In genomic region chr21:35324372-35325220, GRCh38 we compare ENCODE assay signal across 10 cellular contexts.
DNase-seq lines count a peak whose midpoint lies in the region; ATAC-seq and TF ChIP-seq lines count a peak whose summit lies in the region.
"Had no signal": no experiment of that assay in that cellular context is flagged by ENCODE, and none has a peak within 500 bp of the region (broad histone marks: within the 10 kb centered on the region; RNA-seq: fewer than 3 reads in every experiment).

No MANE protein-coding gene starts in this region.

- H2AFZ ChIP-seq in hepatocyte: no peak overlapping the region

- H3K79me2 ChIP-seq in hepatocyte: no peaks in the 10 kb centered on the region

- H3K4me2 ChIP-seq in hepatocyte: peak overlapping the region; percentile 34

- peak overlapping the region; percentile 60 to 65 for H3K9ac ChIP-seq in stomach smooth muscle (ENCODE audit: low read length in 2 of 2)

- TF ChIP-seq CTCF in HFF-Myc (IDR thresholded peaks at IDR 0.05; ENCODE audit: low read depth, low read length, missing control alignments) (no peak), ascending aorta (IDR thresholded peaks at IDR 0.05) (no peak), hepatocyte (IDR thresholded peaks at IDR 0.05; ENCODE audit: poor library complexity) (no peak)

- no peaks in the 10 kb centered on the region for H3K9me2 ChIP-seq in hepatocyte (replicated peaks; ENCODE audit: insufficient read depth)

- H3K4me1 ChIP-seq in ascending aorta (peaks cover 18 to 21% of the 10 kb centered on the region in 2 donors), hepatocyte (ENCODE audit: insufficient read depth) (peaks cover 29% of the 10 kb centered on the region), stomach smooth muscle (ENCODE audit: control insufficient read depth, insufficient read depth, low read length) (peaks cover 38% of the 10 kb centered on the region)

- H3K36me3 ChIP-seq in ascending aorta (no peaks in the 10 kb centered on the region), hepatocyte (replicated peaks; ENCODE audit: insufficient read depth, low read depth) (no peaks in the 10 kb centered on the region), stomach smooth muscle (ENCODE audit: control insufficient read depth in 2 of 2, insufficient read depth in 2 of 2, low read length in 2 of 2) (no peaks in the 10 kb centered on the region)

- H4K20me1 ChIP-seq in hepatocyte (ENCODE audit: insufficient read depth, poor library complexity, severe bottlenecking): no peaks in the 10 kb centered on the region

- H3K9me3 ChIP-seq in ascending aorta: no peaks in the 10 kb centered on the region
- no peaks in the 10 kb centered on the region for H3K9me3 ChIP-seq in hepatocyte (ENCODE audit: low read depth)
- no peaks in the 10 kb centered on the region for H3K9me3 ChIP-seq in stomach smooth muscle (ENCODE audit: control insufficient read depth in 2 of 2, low read length in 2 of 2)

- 66% methylated on average over 14 of the region's 14 CpGs for WGBS in hepatocyte (ENCODE audit: low lambda C conversion rate, missing lambda C conversion rate)

- no peaks in the 10 kb centered on the region for H3K27me3 ChIP-seq in ascending aorta
- H3K27me3 ChIP-seq in hepatocyte: no peaks in the 10 kb centered on the region
- no peaks in the 10 kb centered on the region for H3K27me3 ChIP-seq in stomach smooth muscle (ENCODE audit: control insufficient read depth in 1 of 2, insufficient read depth in 2 of 2, low read length in 2 of 2)

- intact Hi-C loops in ascending aorta (cut with DNase I): loop anchor here (2.0 kb wide), 2 partner anchors 68 to 436 kb away; no protein-coding TSS in a partner anchor

- H3K27ac ChIP-seq in ascending aorta (peak overlapping the region; percentile 77 to 80), hepatocyte (peak overlapping the region; percentile 83), stomach smooth muscle (ENCODE audit: low read length) (peak overlapping the region; percentile 85)

- no peak for ATAC-seq in GM19351 (IDR thresholded peaks at IDR 0.05; ENCODE audit: unreplicated experiment)
- ATAC-seq in stimulated activated naive CD8-positive, alpha-beta T cell treated with anti-CD3 and anti-CD28 coated beads, Interleukin-15, Interleukin-2, amounts not matched to agents 100 U/mL and 50 U/mL, for 24 hours: no peak
- ATAC-seq: stimulated activated naive B cell treated with anti-CD40 and anti-IgM and Interleukin-4, amounts not matched to agents 10 μg/mL and 1 μg/mL and 100 μg/mL, for 72 hours had no signal

- H3K4me3 ChIP-seq in HFF-Myc (replicated peaks; ENCODE audit: low read depth, low read length) (no peak overlapping the region), ascending aorta (peak overlapping the region in 1 of 2 donors; percentile 37), hepatocyte (no peak overlapping the region), stomach smooth muscle (ENCODE audit: low read length in 2 of 2) (peak overlapping the region in 1 of 2 donors; percentile 55)

- peak; percentile 30 for DNase-seq in HFF-Myc (ENCODE audit: extremely low read depth, low read depth)
- no peak for DNase-seq in ascending aorta (ENCODE audit: low spot score in 2 of 2)
- DNase-seq in hepatocyte (ENCODE audit: low spot score): peak; percentile 28
- no peak for DNase-seq in D341Med (ENCODE audit: low spot score)
- DNase-seq in GF-D8 (lab: John Stamatoyannopoulos, UW): no peak
- DNase-seq in stimulated activated naive CD8-positive, alpha-beta T cell treated with anti-CD3 and anti-CD28 coated beads, Interleukin-15, Interleukin-2, amounts not matched to agents 100 U/mL and 50 U/mL, for 24 hours: no peak
- DNase-seq: NCI-H187 treated with DMSO at 0.1 percent for 48 hours; stimulated activated naive B cell treated with anti-CD40 and anti-IgM and Interleukin-4, amounts not matched to agents 10 μg/mL and 1 μg/mL and 100 μg/mL, for 72 hours had no signal

Comparison
In these comparisons a context has a peak if more than half of its experiments do, and no peak if none do; other contexts are left out.
1. DNase-seq: peak in HFF-Myc (single experiment) and hepatocyte (single experiment); none in ascending aorta (0 of 2), D341Med (single experiment), GF-D8 (single experiment) and stimulated activated naive CD8-positive, alpha-beta T cell treated with anti-CD3 and anti-CD28 coated beads, Interleukin-15, Interleukin-2, amounts not matched to agents 100 U/mL and 50 U/mL, for 24 hours (single experiment).
2. Peak in every context shown above with its lines, with median percentiles within 50 percentile points of each other: H3K27ac ChIP-seq.